ENCODE assay signal across 31 cellular contexts in genomic region chr18:9389706-9390105, GRCh38.
"Had no signal": no experiment of that assay in that cellular context is flagged by ENCODE, and none has a peak within 500 bp of the region (broad histone marks: within the 10 kb centered on the region; RNA-seq: fewer than 3 reads in every experiment).

No MANE protein-coding gene starts in this region.

- ATAC-seq: activated naive CD4-positive, alpha-beta T cell treated with anti-CD3 and anti-CD28 coated beads, Interleukin-2, amount 50 U/mL, for 72 hours; activated naive CD8-positive, alpha-beta T cell treated with anti-CD3 and anti-CD28 coated beads, Interleukin-2, amount 50 U/mL, for 24 hours; activated T-cell treated with anti-CD3 and anti-CD28 coated beads, Interleukin-2, amount 50 U/mL, for 4 hours; activated T-cell treated with anti-CD3 and anti-CD28 coated beads, Interleukin-2, amount 50 U/mL, for 72 hours; activated T-helper 17 cell treated with anti-CD3 and anti-CD28 coated beads, Interleukin-2, amount 50 U/mL, for 72 hours; body of pancreas had no signal

- H3K4me3 ChIP-seq: adrenal gland, ascending aorta, body of pancreas, breast epithelium, cardiac muscle cell had no signal

- H3K4me1 ChIP-seq: adrenal gland, ascending aorta, body of pancreas, breast epithelium had no signal

- H3K27me3 ChIP-seq: adrenal gland, ascending aorta, body of pancreas, brain microvascular endothelial cell, breast epithelium, cardiac muscle cell had no signal

- H3K27ac ChIP-seq: adrenal gland, ascending aorta, body of pancreas, brain microvascular endothelial cell, breast epithelium, cardiac muscle cell had no signal

- DNase-seq: activated effector memory CD4-positive, alpha-beta T cell treated with anti-CD3 and anti-CD28 coated beads, Interleukin-2, amount 50 U/mL, for 16 hours; activated effector memory CD4-positive, alpha-beta T cell treated with Interleukin-2 at 50 U/mL for 16 hours; activated gamma-delta T cell; activated gamma-delta T cell treated with Interleukin-2 at 50 U/mL for 16 hours; activated naive CD4-positive, alpha-beta T cell; activated naive CD4-positive, alpha-beta T cell treated with anti-CD3 and anti-CD28 coated beads for 36 hours; activated naive CD4-positive, alpha-beta T cell treated with anti-CD3 and anti-CD28 coated beads, Interleukin-2, amount 10 ng/mL, durations not matched to agents 7 days and 5 days; activated naive CD4-positive, alpha-beta T cell treated with anti-CD3 and anti-CD28 coated beads, Interleukin-2, amount 50 U/mL, for 16 hours; activated naive CD4-positive, alpha-beta T cell treated with Interleukin-2 at 50 U/mL for 16 hours; activated naive CD8-positive, alpha-beta T cell treated with anti-CD3 and anti-CD28 coated beads for 36 hours; activated naive CD8-positive, alpha-beta T cell treated with anti-CD3 and anti-CD28 coated beads, Interleukin-2, amount 10 ng/mL, durations not matched to agents 7 days and 5 days; activated naive CD8-positive, alpha-beta T cell treated with anti-CD3 and anti-CD28 coated beads, Interleukin-2, amount 50 U/mL, for 24 hours; activated T-cell treated with anti-CD3 and anti-CD28 coated beads, Interleukin-2, amount 50 U/mL, for 24 hours; activated T-cell treated with anti-CD3 and anti-CD28 coated beads, Interleukin-2, amount 50 U/mL, for 4 hours; activated T-cell treated with anti-CD3 and anti-CD28 coated beads, Interleukin-2, amount 50 U/mL, for 48 hours; activated T-cell treated with anti-CD3 and anti-CD28 coated beads, Interleukin-2, amount 50 U/mL, for 72 hours; adrenal gland; amniotic stem cell; amygdala; anterior cingulate cortex; aorta; body of pancreas; brain microvascular endothelial cell; caudate nucleus; central memory CD4-positive, alpha-beta T cell; cerebellar nuclear complex had no signal

- H3K9me3 ChIP-seq: adrenal gland, ascending aorta, body of pancreas had no signal

- H3K36me3 ChIP-seq: adrenal gland, breast epithelium had no signal
